ENCODE assay signal across 8 cellular contexts in the genomic region with DNA sequence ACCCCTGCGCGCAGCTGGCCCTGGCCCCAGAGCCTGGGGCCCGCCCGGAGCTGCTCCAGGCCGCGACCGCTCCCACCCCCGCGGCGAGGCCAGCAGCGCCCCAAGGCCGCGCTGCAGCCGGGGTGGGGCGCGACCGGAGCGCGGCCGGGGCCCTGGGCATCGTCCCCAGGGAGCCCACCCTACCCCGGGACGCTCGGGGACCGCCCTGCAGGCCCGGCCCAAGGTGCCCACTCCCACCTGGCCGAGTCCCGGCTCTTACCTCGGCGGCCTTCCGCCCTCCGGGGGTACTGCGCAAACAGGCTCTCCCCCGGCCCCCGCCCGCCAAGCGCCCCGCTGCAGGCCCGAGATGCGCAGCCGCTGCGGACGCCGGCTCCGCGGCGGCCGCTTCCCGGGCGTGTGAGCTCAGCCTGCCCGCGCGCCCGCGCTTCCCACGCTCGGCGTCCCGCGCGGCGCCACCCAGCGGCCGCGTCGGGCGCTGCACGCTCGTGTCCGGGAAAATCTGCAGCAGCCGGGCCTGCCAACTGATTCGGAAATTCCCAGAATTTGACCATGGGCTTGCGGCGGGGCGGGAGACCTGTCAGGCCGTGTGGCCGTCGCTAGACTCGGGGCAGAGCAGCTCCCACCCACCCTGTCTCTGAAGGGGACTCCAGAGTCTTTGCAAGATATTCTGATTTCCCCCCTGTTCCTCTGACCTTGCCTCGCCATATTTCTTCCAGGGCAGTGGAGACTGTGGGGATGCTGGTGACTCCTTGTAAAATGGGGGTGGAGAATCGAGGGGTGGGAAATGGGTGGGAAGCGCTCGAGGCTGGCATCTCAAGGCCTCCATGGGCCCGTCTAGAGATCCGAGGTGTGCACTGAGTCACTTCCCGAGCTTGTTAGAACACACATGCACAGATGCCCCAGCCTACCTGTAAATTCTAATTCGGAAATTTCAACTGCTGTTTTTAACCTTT. TPM values are rescaled to one million over a fixed set of nuclear protein-coding genes. Genes with fewer than 3 reads are reported as not detected.
DNase-seq lines count a peak whose midpoint lies in the region; ATAC-seq and TF ChIP-seq lines count a peak whose summit lies in the region.

No MANE protein-coding gene starts in this region.

- peaks cover 92% of the 10 kb centered on the region for H3K4me1 ChIP-seq in OCI-LY1 (ENCODE audit: insufficient read depth, low read length, severe bottlenecking)

- H3K36me3 Mint-ChIP-seq in activated T-cell treated with anti-CD3 and anti-CD28 coated beads, Interleukin-2, amount 50 U/mL, for 24 hours (ENCODE audit: low read depth) = peaks cover 38% of the 10 kb centered on the region
- H3K36me3 Mint-ChIP-seq in stimulated activated memory B cell treated with anti-CD40 and anti-IgM and Interleukin-4, amounts not matched to agents 10 μg/mL and 1 μg/mL and 100 μg/mL, for 72 hours = peaks cover 16% of the 10 kb centered on the region

- peaks cover 16% of the 10 kb centered on the region; the same call in 1 of the 2 replicates for H3K36me3 ChIP-seq in OCI-LY1 (ENCODE audit: insufficient read depth, low read length)

- H3K4me3 ChIP-seq in OCI-LY1 (ENCODE audit: low read depth, low read length, poor library complexity, severe bottlenecking) = peak overlapping the region; percentile 86

- DNase-seq in COLO668 (lab: John Stamatoyannopoulos, UW; ENCODE audit: unreplicated experiment) (peak; percentile 91), erythroblast (lab: John Stamatoyannopoulos, UW) (peak; percentile 78 to 89), mucosa of gallbladder (ENCODE audit: low spot score) (peak; percentile 81)
- peak; percentile 87 for DNase-seq in activated T-cell treated with anti-CD3 and anti-CD28 coated beads, Interleukin-2, amount 50 U/mL, for 24 hours

- peaks cover 83% of the 10 kb centered on the region for H3K4me1 Mint-ChIP-seq in activated T-cell treated with anti-CD3 and anti-CD28 coated beads, Interleukin-2, amount 50 U/mL, for 24 hours (ENCODE audit: low read depth)
- peaks cover 85% of the 10 kb centered on the region for H3K4me1 Mint-ChIP-seq in stimulated activated memory B cell treated with anti-CD40 and anti-IgM and Interleukin-4, amounts not matched to agents 10 μg/mL and 1 μg/mL and 100 μg/mL, for 72 hours

- peak overlapping the region; percentile 94 for H3K4me2 ChIP-seq in OCI-LY1 (ENCODE audit: low read length)

- ATAC-seq in GM19328 (IDR thresholded peaks at IDR 0.05; ENCODE audit: unreplicated experiment) (peak; percentile 65), HG03520 (IDR thresholded peaks at IDR 0.05; ENCODE audit: unreplicated experiment) (peak; percentile 71)
- ATAC-seq in stimulated activated memory B cell treated with anti-CD40 and anti-IgM and Interleukin-4, amounts not matched to agents 10 μg/mL and 1 μg/mL and 100 μg/mL, for 72 hours = peak; percentile 85

- peak; percentile 49 for TF ChIP-seq CTCF in OCI-LY1 (IDR thresholded peaks at IDR 0.05; ENCODE audit: low read length)

- peak overlapping the region; percentile 92 for H3K4me3 Mint-ChIP-seq in activated T-cell treated with anti-CD3 and anti-CD28 coated beads, Interleukin-2, amount 50 U/mL, for 24 hours
- H3K4me3 Mint-ChIP-seq in stimulated activated memory B cell treated with anti-CD40 and anti-IgM and Interleukin-4, amounts not matched to agents 10 μg/mL and 1 μg/mL and 100 μg/mL, for 72 hours = peak overlapping the region; percentile 94

- peak overlapping the region; percentile 92 for H3K27ac ChIP-seq in OCI-LY1 (ENCODE audit: low read depth, low read length, poor library complexity, severe bottlenecking)

- H3K9ac ChIP-seq in OCI-LY1 (ENCODE audit: low read length) = peak overlapping the region; percentile 92

- H2AFZ ChIP-seq in OCI-LY1 (ENCODE audit: low read length) = peak overlapping the region; percentile 94

- no peaks in the 10 kb centered on the region for H4K20me1 ChIP-seq in OCI-LY1 (ENCODE audit: insufficient read depth, low read length)

- H3K9me3 ChIP-seq in OCI-LY1 (ENCODE audit: low read length) = no peaks in the 10 kb centered on the region

- H3K27me3 ChIP-seq in OCI-LY1 (ENCODE audit: insufficient read depth, low read length) = no peaks in the 10 kb centered on the region

- H3K79me2 ChIP-seq in OCI-LY1 (ENCODE audit: insufficient read depth, low read length) = no peaks in the 10 kb centered on the region

- no peaks in the 10 kb centered on the region for H3K9me2 ChIP-seq in OCI-LY1 (ENCODE audit: low read depth, low read length)

- H3K27me3 Mint-ChIP-seq in activated T-cell treated with anti-CD3 and anti-CD28 coated beads, Interleukin-2, amount 50 U/mL, for 24 hours = no peaks in the 10 kb centered on the region
- H3K27me3 Mint-ChIP-seq in stimulated activated memory B cell treated with anti-CD40 and anti-IgM and Interleukin-4, amounts not matched to agents 10 μg/mL and 1 μg/mL and 100 μg/mL, for 72 hours = no peaks in the 10 kb centered on the region

- H3K27ac Mint-ChIP-seq in activated T-cell treated with anti-CD3 and anti-CD28 coated beads, Interleukin-2, amount 50 U/mL, for 24 hours = peak overlapping the region; percentile 94
- peak overlapping the region; percentile 87 for H3K27ac Mint-ChIP-seq in stimulated activated memory B cell treated with anti-CD40 and anti-IgM and Interleukin-4, amounts not matched to agents 10 μg/mL and 1 μg/mL and 100 μg/mL, for 72 hours

- H3F3A ChIP-seq in OCI-LY1 (ENCODE audit: insufficient read depth, low read length) = 0 out of 2 replicates have a peak, but pooled peaks cover 3% of the 10 kb centered on the region

- TF ChIP-seq POLR2A in erythroblast (IDR thresholded peaks at IDR 0.05; ENCODE audit: low read length) = no peak

- H3K9me3 Mint-ChIP-seq in activated T-cell treated with anti-CD3 and anti-CD28 coated beads, Interleukin-2, amount 50 U/mL, for 24 hours = no peaks in the 10 kb centered on the region
- no peaks in the 10 kb centered on the region for H3K9me3 Mint-ChIP-seq in stimulated activated memory B cell treated with anti-CD40 and anti-IgM and Interleukin-4, amounts not matched to agents 10 μg/mL and 1 μg/mL and 100 μg/mL, for 72 hours

RNA-seq across cellular contexts. Expression of a gene that starts 41.9 kb away (rescaled TPM):
- 23.2 TPM for total RNA-seq in mucosa of gallbladder

Comparison
In these comparisons a context has a peak if more than half of its experiments do, and no peak if none do; other contexts are left out.
1. Peak in every context shown above with its lines: DNase-seq, ATAC-seq, H3K4me3 ChIP-seq and H3K27ac ChIP-seq.